16 cellular contexts compared by ENCODE assay signal in the genomic region with DNA sequence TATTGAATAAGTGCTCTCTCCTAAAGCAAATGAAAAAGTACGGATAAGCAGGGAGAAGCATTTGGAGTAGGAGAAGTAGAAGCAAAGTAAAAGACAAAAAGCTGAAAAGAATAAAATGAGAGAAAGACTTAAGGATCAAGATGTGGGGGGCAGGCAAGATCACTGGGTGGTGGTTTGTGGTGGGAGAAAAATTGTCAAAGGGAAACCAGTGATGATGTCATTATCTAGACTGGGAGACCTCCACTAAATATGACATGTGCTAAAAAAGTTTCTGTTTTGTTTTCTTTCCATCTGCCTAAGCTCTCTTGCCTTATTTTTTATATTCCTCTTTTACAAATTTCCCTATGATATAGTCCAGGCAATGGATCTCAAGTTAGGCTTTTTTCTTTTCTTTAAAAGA. TPM values are rescaled to one million over a fixed set of nuclear protein-coding genes. Genes with fewer than 3 reads are reported as not detected.
DNase-seq lines count a peak whose midpoint lies in the region; ATAC-seq and TF ChIP-seq lines count a peak whose summit lies in the region.
"Had no signal": no experiment of that assay in that cellular context is flagged by ENCODE, and none has a peak within 500 bp of the region (broad histone marks: within the 10 kb centered on the region; RNA-seq: fewer than 3 reads in every experiment).

No MANE protein-coding gene starts in this region.

- POLR2A ChIA-PET in RWPE1 (lab: Yijun Ruan, JAX; ENCODE audit: low non-redundant PET), result no interaction called here
- POLR2A ChIA-PET in activated CD4-positive, alpha-beta memory T cell treated with anti-CD3 and anti-CD28 coated beads, Interleukin-2, amount 10 ng/mL, durations not matched to agents 7 days and 5 days (lab: Charles Lee), result interaction anchor here (1.2 to 2.4 kb wide), 4 partner anchors 14 to 32 kb away, joined by 3 to 8 read pairs (median 4); a partner anchor contains a TSS

- intact Hi-C loops in activated CD4-positive, alpha-beta T cell treated with anti-CD3 and anti-CD28 coated beads, Interleukin-2, amount 10 ng/mL, durations not matched to agents 24 days and 14 days (cut with micrococcal nuclease), result no loop called here

- 0 out of 2 replicates have a peak, but pooled peaks cover 3% of the 10 kb centered on the region for H3F3A ChIP-seq in MM.1S (ENCODE audit: insufficient read depth, low read length)

- no peaks in the 10 kb centered on the region for H3K9me2 ChIP-seq in MM.1S (replicated peaks; ENCODE audit: insufficient read depth, low read length)

- H3K4me3 Mint-ChIP-seq in activated CD4-positive, alpha-beta T cell treated with anti-CD3 and anti-CD28 coated beads, Interleukin-2, amount 10 ng/mL, durations not matched to agents 24 days and 14 days, result no peak overlapping the region
- H3K4me3 Mint-ChIP-seq in memory B cell, result no peak overlapping the region
- H3K4me3 Mint-ChIP-seq in activated CD4-positive, alpha-beta memory T cell treated with anti-CD3 and anti-CD28 coated beads, Interleukin-2, amount 10 ng/mL, durations not matched to agents 7 days and 5 days, result no peak overlapping the region
- H3K4me3 Mint-ChIP-seq: brain had no signal

- no peak overlapping the region for H2AFZ ChIP-seq in MM.1S (ENCODE audit: low read length)

- H3K27ac Mint-ChIP-seq in activated CD4-positive, alpha-beta T cell treated with anti-CD3 and anti-CD28 coated beads, Interleukin-2, amount 10 ng/mL, durations not matched to agents 24 days and 14 days, result peak overlapping the region; percentile 6
- H3K27ac Mint-ChIP-seq in memory B cell, result peak overlapping the region; percentile 76
- H3K27ac Mint-ChIP-seq in activated CD4-positive, alpha-beta memory T cell treated with anti-CD3 and anti-CD28 coated beads, Interleukin-2, amount 10 ng/mL, durations not matched to agents 7 days and 5 days, result no peak overlapping the region
- H3K27ac Mint-ChIP-seq: brain had no signal

- H3K4me2 ChIP-seq in MM.1S (ENCODE audit: low read depth, low read length), result peak overlapping the region; percentile 29; the same call in 1 of the 2 replicates

- H3K4me1 ChIP-seq in MM.1S (ENCODE audit: low read length), result peaks cover 11% of the 10 kb centered on the region; the same call in 1 of the 2 replicates
- H3K4me1 ChIP-seq: gastrocnemius medialis, left ventricle myocardium inferior had no signal

- H3K36me3 Mint-ChIP-seq in activated CD4-positive, alpha-beta T cell treated with anti-CD3 and anti-CD28 coated beads, Interleukin-2, amount 10 ng/mL, durations not matched to agents 24 days and 14 days (ENCODE audit: low read depth), result peaks cover 51% of the 10 kb centered on the region
- peaks cover 28% of the 10 kb centered on the region for H3K36me3 Mint-ChIP-seq in memory B cell
- H3K36me3 Mint-ChIP-seq in activated CD4-positive, alpha-beta memory T cell treated with anti-CD3 and anti-CD28 coated beads, Interleukin-2, amount 10 ng/mL, durations not matched to agents 7 days and 5 days (ENCODE audit: low read depth), result peaks cover 59% of the 10 kb centered on the region

- peak overlapping the region; percentile 20; the same call in 1 of the 2 replicates for H3K27ac ChIP-seq in MM.1S (ENCODE audit: low read length)
- H3K27ac ChIP-seq in RWPE1, result no peak overlapping the region
- H3K27ac ChIP-seq: gastrocnemius medialis, left ventricle myocardium inferior had no signal

- H3K79me2 ChIP-seq in MM.1S (ENCODE audit: low read length), result no peaks in the 10 kb centered on the region

- CTCF ChIA-PET in RWPE1 (lab: Yijun Ruan, JAX), result no interaction called here
- CTCF ChIA-PET in activated CD4-positive, alpha-beta memory T cell treated with anti-CD3 and anti-CD28 coated beads, Interleukin-2, amount 10 ng/mL, durations not matched to agents 7 days and 5 days (lab: Charles Lee), result interaction anchor here (2.4 kb wide), 1 partner anchor 14 kb away, joined by 16 read pairs; a partner anchor contains a TSS

- no peak overlapping the region for H3K4me3 ChIP-seq in MM.1S (ENCODE audit: low read length)
- H3K4me3 ChIP-seq: gastrocnemius medialis, left ventricle myocardium inferior had no signal

- H3K9me3 ChIP-seq in MM.1S (replicated peaks; ENCODE audit: insufficient read depth, low read length), result no peaks in the 10 kb centered on the region
- H3K9me3 ChIP-seq: gastrocnemius medialis, left ventricle myocardium inferior had no signal

- no peak for DNase-seq in activated CD4-positive, alpha-beta T cell treated with anti-CD3 and anti-CD28 coated beads, Interleukin-2, amount 10 ng/mL, durations not matched to agents 24 days and 14 days
- no peak for DNase-seq in activated CD4-positive, alpha-beta T cell treated with anti-CD3 and anti-CD28 coated beads, Interleukin-2, amount 50 U/mL, for 4 hours
- no peak for DNase-seq in MM.1S
- no peak for DNase-seq in memory B cell (ENCODE audit: low spot score in 2 of 2)
- no peak for DNase-seq in RWPE1 (ENCODE audit: low spot score)
- no peak for DNase-seq in HCEC 1CT
- no peak for DNase-seq in activated CD4-positive, alpha-beta memory T cell treated with anti-CD3 and anti-CD28 coated beads, Interleukin-2, amount 10 ng/mL, durations not matched to agents 7 days and 5 days
- DNase-seq: C1 segment of cervical spinal cord, cortex of kidney, gastrocnemius medialis, left ventricle myocardium inferior, NCI-H1436, NCI-H2171 treated with DMSO at 0.1 percent for 48 hours, right cardiac atrium had no signal

- H3K9ac ChIP-seq in MM.1S (ENCODE audit: low read length), result no peak overlapping the region

- H3K4me1 Mint-ChIP-seq in activated CD4-positive, alpha-beta T cell treated with anti-CD3 and anti-CD28 coated beads, Interleukin-2, amount 10 ng/mL, durations not matched to agents 24 days and 14 days, result peaks cover 29% of the 10 kb centered on the region
- H3K4me1 Mint-ChIP-seq in memory B cell, result peaks cover 3% of the 10 kb centered on the region
- peaks cover 21% of the 10 kb centered on the region for H3K4me1 Mint-ChIP-seq in activated CD4-positive, alpha-beta memory T cell treated with anti-CD3 and anti-CD28 coated beads, Interleukin-2, amount 10 ng/mL, durations not matched to agents 7 days and 5 days
- H3K4me1 Mint-ChIP-seq: brain had no signal

- TF ChIP-seq CTCF in MM.1S (IDR thresholded peaks at IDR 0.05; ENCODE audit: low read length), result no peak
- no peak for TF ChIP-seq CTCF in RWPE1 (conservative IDR thresholded peaks at IDR 0.05; ENCODE audit: low read depth)

- H3K36me3 ChIP-seq in MM.1S (replicated peaks; ENCODE audit: insufficient read depth, low read length), result no peaks in the 10 kb centered on the region

- ATAC-seq in GM19351 (IDR thresholded peaks at IDR 0.05; ENCODE audit: unreplicated experiment) (peak; percentile 73), memory B cell (ENCODE audit: low read depth) (no peak)
- ATAC-seq: gastrocnemius medialis, right cardiac atrium had no signal

- H3K27me3 Mint-ChIP-seq in activated CD4-positive, alpha-beta T cell treated with anti-CD3 and anti-CD28 coated beads, Interleukin-2, amount 10 ng/mL, durations not matched to agents 24 days and 14 days, result no peaks in the 10 kb centered on the region
- H3K27me3 Mint-ChIP-seq in memory B cell, result no peaks in the 10 kb centered on the region
- no peaks in the 10 kb centered on the region for H3K27me3 Mint-ChIP-seq in activated CD4-positive, alpha-beta memory T cell treated with anti-CD3 and anti-CD28 coated beads, Interleukin-2, amount 10 ng/mL, durations not matched to agents 7 days and 5 days
- H3K27me3 Mint-ChIP-seq: brain had no signal

- no peaks in the 10 kb centered on the region for H4K20me1 ChIP-seq in MM.1S (ENCODE audit: insufficient read depth, low read length)

- no peaks in the 10 kb centered on the region for H3K9me3 Mint-ChIP-seq in activated CD4-positive, alpha-beta T cell treated with anti-CD3 and anti-CD28 coated beads, Interleukin-2, amount 10 ng/mL, durations not matched to agents 24 days and 14 days
- no peaks in the 10 kb centered on the region for H3K9me3 Mint-ChIP-seq in memory B cell
- H3K9me3 Mint-ChIP-seq in activated CD4-positive, alpha-beta memory T cell treated with anti-CD3 and anti-CD28 coated beads, Interleukin-2, amount 10 ng/mL, durations not matched to agents 7 days and 5 days, result no peaks in the 10 kb centered on the region
- H3K9me3 Mint-ChIP-seq: brain had no signal

- no peaks in the 10 kb centered on the region for H3K27me3 ChIP-seq in MM.1S (replicated peaks; ENCODE audit: insufficient read depth, low read length)
- H3K27me3 ChIP-seq: gastrocnemius medialis had no signal

RNA-seq across cellular contexts. Expression of a gene that starts 14.8 kb away (rescaled TPM):
- 11.9 and 12.4 TPM in 2 replicates for total RNA-seq in activated CD4-positive, alpha-beta T cell treated with anti-CD3 and anti-CD28 coated beads, Interleukin-2, amount 10 ng/mL, durations not matched to agents 24 days and 14 days
- total RNA-seq in activated CD4-positive, alpha-beta memory T cell treated with anti-CD3 and anti-CD28 coated beads, Interleukin-2, amount 10 ng/mL, durations not matched to agents 7 days and 5 days, result 10 to 100 TPM; 19.2 to 19.3 TPM

RNA-seq across cellular contexts. Expression of a gene that starts 31.9 kb away (rescaled TPM):
- total RNA-seq in activated CD4-positive, alpha-beta T cell treated with anti-CD3 and anti-CD28 coated beads, Interleukin-2, amount 10 ng/mL, durations not matched to agents 24 days and 14 days, result 27.6 and 31.8 TPM in 2 replicates
- 10 to 100 TPM; 31.5 to 32.9 TPM for total RNA-seq in activated CD4-positive, alpha-beta memory T cell treated with anti-CD3 and anti-CD28 coated beads, Interleukin-2, amount 10 ng/mL, durations not matched to agents 7 days and 5 days

RNA-seq across cellular contexts. Expression of a gene that starts 32.0 kb away (rescaled TPM):
- total RNA-seq in activated CD4-positive, alpha-beta T cell treated with anti-CD3 and anti-CD28 coated beads, Interleukin-2, amount 10 ng/mL, durations not matched to agents 24 days and 14 days, result 9.9 and 11.9 TPM in 2 replicates
- 10 to 100 TPM; 11.9 to 12.0 TPM for total RNA-seq in activated CD4-positive, alpha-beta memory T cell treated with anti-CD3 and anti-CD28 coated beads, Interleukin-2, amount 10 ng/mL, durations not matched to agents 7 days and 5 days
